In the genomic region with DNA sequence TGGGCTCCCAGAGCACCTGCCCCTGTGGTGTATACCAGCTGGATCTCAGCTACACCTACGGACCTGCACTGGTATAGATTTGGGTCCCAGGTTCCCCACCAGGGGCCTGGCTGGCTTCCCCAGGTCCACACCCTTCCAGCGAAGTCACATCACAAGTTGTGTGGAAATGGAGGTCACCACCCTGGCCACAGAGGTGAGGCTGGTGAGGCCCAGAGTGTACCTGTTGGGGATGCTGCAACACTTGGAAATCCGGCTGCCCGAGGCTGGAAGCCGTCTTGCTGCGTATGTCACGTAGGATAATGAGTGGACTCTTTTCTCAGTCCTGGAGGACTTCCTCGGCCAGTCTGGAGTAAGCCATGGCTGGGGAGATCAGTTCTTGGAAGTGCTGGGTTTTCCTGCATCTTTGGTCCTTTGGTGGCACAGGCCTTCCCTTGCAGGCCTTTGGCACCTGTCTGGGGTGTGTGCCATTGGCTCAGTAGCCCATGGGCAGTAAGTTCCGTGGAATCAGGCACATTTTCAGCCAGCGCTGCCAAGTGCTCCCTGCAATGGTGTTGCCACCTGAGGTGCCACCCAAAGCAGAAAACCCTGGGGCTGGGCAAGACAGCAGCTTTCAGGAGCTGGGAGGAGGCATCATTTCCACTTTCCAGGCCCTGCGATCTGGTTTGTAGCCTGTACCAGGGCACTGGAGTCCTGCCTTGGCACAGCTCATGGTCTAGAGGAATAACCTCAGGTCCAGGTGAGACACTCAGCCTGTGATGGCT, we compare ENCODE assay signal across 16 cellular contexts.
DNase-seq lines count a peak whose midpoint lies in the region; TF ChIP-seq lines count a peak whose summit lies in the region.
"Had no signal": no experiment of that assay in that cellular context is flagged by ENCODE, and none has a peak within 500 bp of the region (broad histone marks: within the 10 kb centered on the region; RNA-seq: fewer than 3 reads in every experiment).

No MANE protein-coding gene starts in this region.

- no peak for TF ChIP-seq CTCF in SU-DHL-6 (IDR thresholded peaks at IDR 0.05; ENCODE audit: insufficient read depth, low read length, poor library complexity, severe bottlenecking)
- no peak for TF ChIP-seq CTCF in esophagus muscularis mucosa (IDR thresholded peaks at IDR 0.05)

- H3K9ac ChIP-seq in SU-DHL-6 (ENCODE audit: low read length) (no peak overlapping the region), muscle layer of colon (ENCODE audit: low read length) (peak overlapping the region; percentile 4)

- no peak overlapping the region for H2AFZ ChIP-seq in SU-DHL-6 (ENCODE audit: low read depth, low read length, severe bottlenecking)

- H3K27me3 ChIP-seq in SU-DHL-6 (ENCODE audit: low read length), result no peaks in the 10 kb centered on the region
- no peaks in the 10 kb centered on the region for H3K27me3 ChIP-seq in esophagus muscularis mucosa
- H3K27me3 ChIP-seq in muscle layer of colon (ENCODE audit: control insufficient read depth in 1 of 2, insufficient read depth in 2 of 2, low read length in 2 of 2), result no peaks in the 10 kb centered on the region
- H3K27me3 ChIP-seq: pancreas, SJSA1 had no signal

- no peaks in the 10 kb centered on the region for H3K9me2 ChIP-seq in SU-DHL-6 (replicated peaks; ENCODE audit: insufficient read depth, low read length)

- intact Hi-C loops in esophagus muscularis mucosa (cut with DNase I), result no loop called here

- H3F3A ChIP-seq in SU-DHL-6 (ENCODE audit: insufficient read depth), result peaks cover 23% of the 10 kb centered on the region

- H3K4me1 ChIP-seq in esophagus muscularis mucosa (peaks cover 35 to 44% (median 42%) of the 10 kb centered on the region in 4 donors), muscle layer of colon (ENCODE audit: insufficient read depth, low read length) (peaks cover 35% of the 10 kb centered on the region)
- H3K4me1 ChIP-seq: pancreas, SJSA1 had no signal

- H3K4me3 ChIP-seq in SU-DHL-6 (ENCODE audit: insufficient read depth, low read length, poor library complexity, severe bottlenecking) (no peak overlapping the region), esophagus muscularis mucosa (no peak overlapping the region), muscle layer of colon (ENCODE audit: low read depth in 1 of 2, low read length in 2 of 2) (no peak overlapping the region)
- H3K4me3 ChIP-seq: pancreas, SJSA1 had no signal

- no peaks in the 10 kb centered on the region for H4K20me1 ChIP-seq in SU-DHL-6 (ENCODE audit: low read depth, low read length)

- no peak for TF ChIP-seq POLR2A in esophagus muscularis mucosa (IDR thresholded peaks at IDR 0.05; ENCODE audit: low read depth)

- peaks cover 9% of the 10 kb centered on the region; the same call in 1 of the 2 replicates for H3K36me3 ChIP-seq in SU-DHL-6 (ENCODE audit: low read length)
- H3K36me3 ChIP-seq in esophagus muscularis mucosa, result no peaks in the 10 kb centered on the region
- H3K36me3 ChIP-seq in muscle layer of colon (ENCODE audit: insufficient read depth, low read length), result no peaks in the 10 kb centered on the region
- H3K36me3 ChIP-seq: pancreas, SJSA1 had no signal

- peak overlapping the region; percentile 61 for H3K4me2 ChIP-seq in SU-DHL-6 (ENCODE audit: low read depth, low read length, poor library complexity, severe bottlenecking)

- DNase-seq in esophagus muscularis mucosa (ENCODE audit: extremely low spot score) (no peak), hippocampal formation (lab: John Stamatoyannopoulos, UW) (no peak), GM19238 (ENCODE audit: insufficient read length, low spot score) (no peak), NCI-H1048 (lab: John Stamatoyannopoulos, UW) (no peak), NOMO-1 treated with DMSO at 0.1 percent for 48 hours (lab: John Stamatoyannopoulos, UW; ENCODE audit: unreplicated experiment) (no peak)
- DNase-seq: activated naive CD8-positive, alpha-beta T cell treated with anti-CD3 and anti-CD28 coated beads, Interleukin-2, amount 50 U/mL, for 24 hours; activated T-cell treated with anti-CD3 and anti-CD28 coated beads, Interleukin-2, amount 50 U/mL, for 48 hours; GF-D8; KG1; NCI-H1436; T-helper 9 cell had no signal

- WGBS in esophagus muscularis mucosa, result 94% methylated on average over 9 of the region's 11 CpGs

- peak overlapping the region; percentile 92; the same call in 1 of the 2 replicates for H3K27ac ChIP-seq in SU-DHL-6 (ENCODE audit: low read depth, low read length)
- H3K27ac ChIP-seq in esophagus muscularis mucosa (replicated peaks in 1 of 4), result peak overlapping the region; percentile 81 to 89 (median 85)
- peak overlapping the region; percentile 72 for H3K27ac ChIP-seq in muscle layer of colon (ENCODE audit: low read depth, low read length)
- H3K27ac ChIP-seq in temporal lobe (ENCODE audit: low read depth, low read length), result peak overlapping the region; percentile 97
- H3K27ac ChIP-seq: pancreas, SJSA1 had no signal

- TF ChIP-seq EP300 in esophagus muscularis mucosa (IDR thresholded peaks at IDR 0.05), result no peak

- H3K9me3 ChIP-seq in SU-DHL-6 (ENCODE audit: insufficient read depth, low read length) (peaks cover 7% of the 10 kb centered on the region; the same call in 1 of the 2 replicates), esophagus muscularis mucosa (no peaks in the 10 kb centered on the region), muscle layer of colon (ENCODE audit: low read length) (no peaks in the 10 kb centered on the region)
- H3K9me3 ChIP-seq: pancreas had no signal

- 0 out of 2 replicates have a peak, but pooled peaks cover 16% of the 10 kb centered on the region for H3K79me2 ChIP-seq in SU-DHL-6 (ENCODE audit: insufficient read depth, low read length)
